8 cellular contexts compared by ENCODE assay signal in the genomic region with DNA sequence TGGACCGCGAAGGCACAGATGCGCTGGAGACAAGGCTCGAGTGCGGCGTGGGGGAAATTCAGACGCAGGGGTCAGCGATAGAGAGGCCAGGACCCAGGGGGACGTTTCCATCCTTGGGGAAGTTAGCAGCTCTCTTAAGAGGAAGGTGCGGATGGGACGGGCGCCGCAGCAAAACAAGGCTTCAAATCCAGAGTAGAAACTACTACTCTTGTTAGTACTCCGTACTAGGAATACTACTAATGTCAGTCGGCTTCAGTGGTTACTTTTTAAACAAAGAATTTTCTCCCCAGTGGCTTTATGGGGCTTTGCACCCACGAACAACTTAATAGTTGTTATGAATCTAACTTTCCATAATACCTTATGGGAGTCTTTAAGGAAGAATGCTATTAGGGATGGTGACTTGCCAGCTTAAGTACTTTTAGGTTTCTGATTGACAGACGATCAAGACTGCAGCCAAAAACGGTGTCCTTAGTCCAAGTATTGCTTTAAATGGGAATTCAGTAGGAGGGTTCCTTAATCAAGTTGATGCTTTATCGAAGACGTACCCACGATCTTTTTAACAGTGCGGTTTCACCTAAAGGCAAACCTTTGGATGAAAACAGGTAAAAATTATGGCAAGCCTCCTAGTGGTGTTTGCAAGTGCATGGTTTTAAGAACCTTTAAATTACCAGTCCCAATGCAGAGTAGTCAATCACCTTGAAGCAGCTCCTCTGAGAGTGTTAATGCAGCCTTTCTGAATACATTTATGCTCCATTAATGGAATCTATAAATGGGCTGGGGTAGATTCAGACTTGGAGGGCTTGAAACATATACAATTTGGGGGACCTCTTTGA. TPM values are rescaled to one million over a fixed set of nuclear protein-coding genes. Genes with fewer than 3 reads are reported as not detected.
DNase-seq lines count a peak whose midpoint lies in the region; ATAC-seq and TF ChIP-seq lines count a peak whose summit lies in the region.

No MANE protein-coding gene starts in this region.

- WGBS in ovary, 3 donors: 4 to 7% (median 5%) methylated on average over 22 of the region's 22 CpGs

- H3K4me1 Mint-ChIP-seq in T-helper 1 cell treated with Interleukin-12 subunit alpha and Interleukin-12 subunit beta and Interleukin-4 antibody, amounts not matched to agents 30 μg/mL and 1 μg/mL, for 36 hours (ENCODE audit: low read depth): peaks cover 24% of the 10 kb centered on the region

- no peaks in the 10 kb centered on the region for H3K9me3 ChIP-seq in DND-41 (ENCODE audit: insufficient read depth, low read length, severe bottlenecking)
- H3K9me3 ChIP-seq in HUES48 (ENCODE audit: control insufficient read depth, insufficient read depth, low read length): no peaks in the 10 kb centered on the region
- no peaks in the 10 kb centered on the region for H3K9me3 ChIP-seq in ovary

- TF ChIP-seq EP300 in ovary (IDR thresholded peaks at IDR 0.05): no peak

- H4K20me1 ChIP-seq in DND-41 (ENCODE audit: insufficient read depth, low read length): peaks cover 12% of the 10 kb centered on the region; the same call in 1 of the 2 replicates

- peak overlapping the region; percentile 90 for H3K4me2 ChIP-seq in DND-41 (ENCODE audit: insufficient read depth, low read length)

- TF ChIP-seq POLR2A in ovary (IDR thresholded peaks at IDR 0.05): no peak

- H3K27ac ChIP-seq in DND-41 (ENCODE audit: low read length) (peak overlapping the region; percentile 91; the same call in 1 of the 2 replicates), HUES48 (ENCODE audit: low read depth, low read length) (peak overlapping the region; percentile 92), ovary (peak overlapping the region; percentile 78 to 94)

- H3K27me3 Mint-ChIP-seq in T-helper 1 cell treated with Interleukin-12 subunit alpha and Interleukin-12 subunit beta and Interleukin-4 antibody, amounts not matched to agents 30 μg/mL and 1 μg/mL, for 36 hours (ENCODE audit: low read depth): no peaks in the 10 kb centered on the region

- peak; percentile 95 for TF ChIP-seq CTCF in DND-41 (IDR thresholded peaks at IDR 0.05; ENCODE audit: borderline replicate concordance, extremely low read depth, low read length, poor library complexity, severe bottlenecking)
- no peak for TF ChIP-seq CTCF in fibroblast of mammary gland (conservative IDR thresholded peaks at IDR 0.05; ENCODE audit: control insufficient read depth, insufficient read depth, low read depth, low read length)
- TF ChIP-seq CTCF in ovary (IDR thresholded peaks at IDR 0.05): no peak

- H2AFZ ChIP-seq in DND-41 (ENCODE audit: low read depth, low read length): peak overlapping the region; percentile 100

- peak overlapping the region; percentile 86 for H3K4me3 Mint-ChIP-seq in T-helper 1 cell treated with Interleukin-12 subunit alpha and Interleukin-12 subunit beta and Interleukin-4 antibody, amounts not matched to agents 30 μg/mL and 1 μg/mL, for 36 hours

- intact Hi-C loops in ovary (cut with DNase I): loop anchor here in 3 of 4 donors (2.0 to 5.0 kb wide), 4 partner anchors 16 to 612 kb away; no protein-coding TSS in a partner anchor

- H3K36me3 ChIP-seq in DND-41 (ENCODE audit: insufficient read depth, low read length) (peaks cover 2% of the 10 kb centered on the region; the same call in 1 of the 2 replicates), HUES48 (ENCODE audit: control insufficient read depth, insufficient read depth, low read length) (no peaks in the 10 kb centered on the region), ovary (no peaks in the 10 kb centered on the region)

- no peaks in the 10 kb centered on the region for H3K9me3 Mint-ChIP-seq in T-helper 1 cell treated with Interleukin-12 subunit alpha and Interleukin-12 subunit beta and Interleukin-4 antibody, amounts not matched to agents 30 μg/mL and 1 μg/mL, for 36 hours

- H3K27ac Mint-ChIP-seq in T-helper 1 cell treated with Interleukin-12 subunit alpha and Interleukin-12 subunit beta and Interleukin-4 antibody, amounts not matched to agents 30 μg/mL and 1 μg/mL, for 36 hours: peak overlapping the region; percentile 80

- H3K27me3 ChIP-seq in DND-41 (ENCODE audit: insufficient read depth, low read length, poor library complexity): no peaks in the 10 kb centered on the region
- peaks cover 7% of the 10 kb centered on the region; the same call in 1 of the 2 replicates for H3K27me3 ChIP-seq in HUES48 (ENCODE audit: control insufficient read depth, insufficient read depth, low read length)
- no peaks in the 10 kb centered on the region for H3K27me3 ChIP-seq in ovary

- H3K4me1 ChIP-seq in DND-41 (ENCODE audit: insufficient read depth, low read length): peaks cover 31% of the 10 kb centered on the region
- H3K4me1 ChIP-seq in HUES48 (ENCODE audit: control insufficient read depth, insufficient read depth, low read length): peaks cover 20% of the 10 kb centered on the region
- peaks cover 11% of the 10 kb centered on the region for H3K4me1 ChIP-seq in ovary (ENCODE audit: insufficient read depth)

- ATAC-seq in DND-41 (ENCODE audit: insufficient read depth, low read depth): peak; percentile 31
- ATAC-seq in GM19467 (IDR thresholded peaks at IDR 0.05; ENCODE audit: unreplicated experiment): peak; percentile 16
- ATAC-seq in HG03097 (IDR thresholded peaks at IDR 0.05; ENCODE audit: low FRiP score, unreplicated experiment): no peak

- H3K9ac ChIP-seq in DND-41 (ENCODE audit: low read depth, low read length) (peak overlapping the region; percentile 93), HUES48 (ENCODE audit: low read depth, low read length) (peak overlapping the region; percentile 93)

- peaks cover 41% of the 10 kb centered on the region for H3K79me2 ChIP-seq in DND-41 (ENCODE audit: insufficient read depth, low read length)

- H3K36me3 Mint-ChIP-seq in T-helper 1 cell treated with Interleukin-12 subunit alpha and Interleukin-12 subunit beta and Interleukin-4 antibody, amounts not matched to agents 30 μg/mL and 1 μg/mL, for 36 hours (ENCODE audit: low read depth): peaks cover 6% of the 10 kb centered on the region

- DNase-seq in DND-41 (no peak), fibroblast of mammary gland (ENCODE audit: low read depth) (peak; percentile 43), ovary (no peak), EL (no peak)

- H3K4me3 ChIP-seq in DND-41 (ENCODE audit: low read depth in 1 of 2, low read length in 2 of 2): peak overlapping the region; percentile 76 to 95
- peak overlapping the region; percentile 82 for H3K4me3 ChIP-seq in HUES48 (ENCODE audit: low read depth, low read length)
- H3K4me3 ChIP-seq in fibroblast of mammary gland (ENCODE audit: control insufficient read depth, low read depth, low read length): peak overlapping the region; percentile 70
- peak overlapping the region; percentile 84 for H3K4me3 ChIP-seq in ovary

RNA-seq across cellular contexts. Expression of gene IDE, which starts 0.9 kb away (rescaled TPM):
- 10 to 100 TPM; 14.3 to 34.1 (median 28.2) TPM for total RNA-seq in ovary
- 10 to 100 TPM in 1 of 2 donors, 1 to 10 TPM in 1; 5.8 to 18.4 TPM for polyA plus RNA-seq in ovary

RNA-seq across cellular contexts. Expression of gene KIF11, which starts 18.2 kb away (rescaled TPM):
- 1 to 10 TPM in 2 of 7 donors, under 1 TPM in 5; 0.23 to 2.3 (median 0.48) TPM for total RNA-seq in ovary
- 1 to 10 TPM in 1 of 2 donors, under 1 TPM in 1; 0.85 to 1.4 TPM for polyA plus RNA-seq in ovary
